2 cellular contexts compared by ENCODE assay signal in the genomic region with DNA sequence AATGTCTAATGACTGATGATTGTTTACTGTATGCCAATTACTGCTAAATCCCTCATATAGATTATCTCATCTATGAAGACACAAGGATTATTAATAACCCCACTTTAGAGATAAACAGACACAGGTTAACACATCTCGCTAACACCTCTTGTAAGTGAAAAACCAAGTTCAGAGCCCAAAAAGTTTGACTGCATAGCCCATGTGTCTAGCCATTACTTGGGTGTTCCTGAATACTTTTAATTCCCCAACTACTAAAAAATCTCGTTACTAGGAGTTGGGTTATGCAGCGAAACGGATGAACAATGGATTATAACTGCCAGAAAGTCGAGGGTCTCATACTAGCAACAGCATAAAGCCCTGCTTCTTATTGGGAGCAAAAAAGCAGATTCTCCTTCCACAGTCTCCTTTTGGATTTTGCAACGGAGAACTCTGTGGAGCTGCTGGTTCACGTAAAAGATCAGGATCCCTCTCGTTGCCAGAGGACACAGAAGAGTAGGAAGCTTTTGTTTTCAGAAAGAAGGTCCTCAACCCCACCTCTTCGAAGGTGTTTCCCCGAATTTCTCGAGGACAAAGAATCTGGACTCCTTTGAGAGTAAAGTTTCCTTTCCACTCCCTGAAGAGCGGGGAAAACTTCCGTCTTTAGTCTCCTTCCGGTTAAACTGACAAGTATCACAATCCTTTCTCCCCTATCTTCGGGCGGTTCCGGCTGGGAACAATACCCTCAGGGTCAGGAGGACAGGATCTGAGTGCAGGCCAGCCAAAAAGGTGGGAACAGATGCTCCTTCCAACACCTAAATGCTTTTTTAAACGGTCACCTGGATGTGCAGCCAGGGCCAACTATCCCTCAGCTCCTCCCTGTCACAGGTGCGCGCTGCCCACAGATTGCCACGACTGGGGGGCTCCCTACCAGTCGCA.
TF ChIP-seq lines count a peak whose summit lies in the region.

No MANE protein-coding gene starts in this region.

TF ChIP-seq in SK-N-SH treated with all-trans-retinoic acid at 6 μM for 48 hours, 23 proteins besides CTCF, POLR2A, EP300 and RAD21 (continued from another document and continues in another):
- TF ChIP-seq ZC3H10 (CRISPR knock-in tag; IDR thresholded peaks at IDR 0.05) = no peak
- no peak for TF ChIP-seq POU6F1 (CRISPR knock-in tag; IDR thresholded peaks at IDR 0.05; ENCODE audit: borderline replicate concordance, low read depth)
- TF ChIP-seq CSRNP3 (CRISPR knock-in tag; IDR thresholded peaks at IDR 0.05) = no peak
- no peak for TF ChIP-seq GLIS3 (CRISPR knock-in tag; IDR thresholded peaks at IDR 0.05)
- TF ChIP-seq ZNF70 (CRISPR knock-in tag; IDR thresholded peaks at IDR 0.05) = no peak
- no peak for TF ChIP-seq ZFP30 (CRISPR knock-in tag; IDR thresholded peaks at IDR 0.05)
- TF ChIP-seq ARNTL (CRISPR knock-in tag; IDR thresholded peaks at IDR 0.05; ENCODE audit: borderline replicate concordance, low read depth) = no peak
- no peak for TF ChIP-seq BACH2 (CRISPR knock-in tag; IDR thresholded peaks at IDR 0.05; ENCODE audit: borderline replicate concordance)
- TF ChIP-seq ESRRG (CRISPR knock-in tag; IDR thresholded peaks at IDR 0.05) = no peak
- TF ChIP-seq, protein P1, sequence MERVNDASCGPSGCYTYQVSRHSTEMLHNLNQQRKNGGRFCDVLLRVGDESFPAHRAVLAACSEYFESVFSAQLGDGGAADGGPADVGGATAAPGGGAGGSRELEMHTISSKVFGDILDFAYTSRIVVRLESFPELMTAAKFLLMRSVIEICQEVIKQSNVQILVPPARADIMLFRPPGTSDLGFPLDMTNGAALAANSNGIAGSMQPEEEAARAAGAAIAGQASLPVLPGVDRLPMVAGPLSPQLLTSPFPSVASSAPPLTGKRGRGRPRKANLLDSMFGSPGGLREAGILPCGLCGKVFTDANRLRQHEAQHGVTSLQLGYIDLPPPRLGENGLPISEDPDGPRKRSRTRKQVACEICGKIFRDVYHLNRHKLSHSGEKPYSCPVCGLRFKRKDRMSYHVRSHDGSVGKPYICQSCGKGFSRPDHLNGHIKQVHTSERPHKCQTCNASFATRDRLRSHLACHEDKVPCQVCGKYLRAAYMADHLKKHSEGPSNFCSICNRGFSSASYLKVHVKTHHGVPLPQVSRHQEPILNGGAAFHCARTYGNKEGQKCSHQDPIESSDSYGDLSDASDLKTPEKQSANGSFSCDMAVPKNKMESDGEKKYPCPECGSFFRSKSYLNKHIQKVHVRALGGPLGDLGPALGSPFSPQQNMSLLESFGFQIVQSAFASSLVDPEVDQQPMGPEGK (CRISPR knock-in tag; IDR thresholded peaks at IDR 0.05; ENCODE audit: borderline replicate concordance) = no peak
- TF ChIP-seq ZNF565 (CRISPR knock-in tag; conservative IDR thresholded peaks at IDR 0.05; ENCODE audit: low read depth) = no peak
- TF ChIP-seq OSR1 (CRISPR knock-in tag; IDR thresholded peaks at IDR 0.05) = no peak
- TF ChIP-seq, protein P2, sequence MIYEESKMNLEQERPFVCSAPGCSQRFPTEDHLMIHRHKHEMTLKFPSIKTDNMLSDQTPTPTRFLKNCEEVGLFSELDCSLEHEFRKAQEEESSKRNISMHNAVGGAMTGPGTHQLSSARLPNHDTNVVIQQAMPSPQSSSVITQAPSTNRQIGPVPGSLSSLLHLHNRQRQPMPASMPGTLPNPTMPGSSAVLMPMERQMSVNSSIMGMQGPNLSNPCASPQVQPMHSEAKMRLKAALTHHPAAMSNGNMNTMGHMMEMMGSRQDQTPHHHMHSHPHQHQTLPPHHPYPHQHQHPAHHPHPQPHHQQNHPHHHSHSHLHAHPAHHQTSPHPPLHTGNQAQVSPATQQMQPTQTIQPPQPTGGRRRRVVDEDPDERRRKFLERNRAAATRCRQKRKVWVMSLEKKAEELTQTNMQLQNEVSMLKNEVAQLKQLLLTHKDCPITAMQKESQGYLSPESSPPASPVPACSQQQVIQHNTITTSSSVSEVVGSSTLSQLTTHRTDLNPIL (CRISPR knock-in tag; IDR thresholded peaks at IDR 0.05; ENCODE audit: low read depth) = no peak
- TF ChIP-seq PPARA (CRISPR knock-in tag; IDR thresholded peaks at IDR 0.05; ENCODE audit: borderline replicate concordance) = no peak
- no peak for TF ChIP-seq ISL1 (CRISPR knock-in tag; IDR thresholded peaks at IDR 0.05)

TF ChIP-seq in H1, 55 proteins besides CTCF, POLR2A, EP300 and RAD21 (continued from another document):
- TF ChIP-seq ATF2 (IDR thresholded peaks at IDR 0.05; ENCODE audit: low read length) (no peak), EGR1 (IDR thresholded peaks at IDR 0.05; ENCODE audit: borderline replicate concordance, low read depth, low read length) (no peak), EZH2 (IDR thresholded peaks at IDR 0.05; ENCODE audit: low read depth, low read length, severe bottlenecking) (no peak), YY1 (IDR thresholded peaks at IDR 0.05; ENCODE audit: low read depth, low read length) (no peak), ATF3 (IDR thresholded peaks at IDR 0.05; ENCODE audit: insufficient read depth, low read depth, low read length) (no peak), HDAC2 (IDR thresholded peaks at IDR 0.05; ENCODE audit: borderline replicate concordance in 1 of 2, low read depth in 2 of 2, low read length in 2 of 2) (0 out of 4 replicates have a peak, but pooled peaks of 1 of the 2 experiments have one; percentile 42), MAFK (IDR thresholded peaks at IDR 0.05; ENCODE audit: low read depth, low read length) (no peak), E2F6 (IDR thresholded peaks at IDR 0.05) (no peak), RXRA (IDR thresholded peaks at IDR 0.05; ENCODE audit: insufficient read depth, low read depth, low read length) (no peak), SRF (IDR thresholded peaks at IDR 0.05; ENCODE audit: low read depth, low read length) (no peak), POLR2AphosphoS5 (IDR thresholded peaks at IDR 0.05; ENCODE audit: low read depth, low read length) (peak; percentile 67; the same call in 1 of the 2 replicates), CREB1 (IDR thresholded peaks at IDR 0.05) (no peak), SIN3A (conservative IDR thresholded peaks at IDR 0.05 in 1 of 2, IDR thresholded peaks at IDR 0.05 in 1 of 2; ENCODE audit: low read depth in 1 of 2, low read length in 2 of 2) (peak; percentile 30 to 70; a peak in 2 of 4 replicates), KDM1A (IDR thresholded peaks at IDR 0.05; ENCODE audit: borderline replicate concordance, low read length) (no peak), NANOG (IDR thresholded peaks at IDR 0.05; ENCODE audit: insufficient read depth, low read depth, low read length, poor library complexity, severe bottlenecking) (no peak), POU5F1 (IDR thresholded peaks at IDR 0.05; ENCODE audit: low read depth, low read length) (no peak), SAP30 (IDR thresholded peaks at IDR 0.05; ENCODE audit: insufficient read depth, insufficient replicate concordance, low read length) (no peak), CTBP2 (IDR thresholded peaks at IDR 0.05; ENCODE audit: borderline replicate concordance, insufficient read depth, insufficient read length, low read length) (no peak), TEAD4 (IDR thresholded peaks at IDR 0.05; ENCODE audit: low read depth, low read length) (no peak), SP2 (IDR thresholded peaks at IDR 0.05; ENCODE audit: low read length) (no peak), TAF7 (optimal IDR thresholded peaks at IDR 0.05; ENCODE audit: borderline replicate concordance, low read depth, low read length) (no peak), ZNF274 (IDR thresholded peaks at IDR 0.05; ENCODE audit: borderline replicate concordance, extremely low read depth, low read length) (no peak)
